ENCODE assay signal across 8 cellular contexts in genomic region chr19:18433039-18433691, GRCh38. TPM values are rescaled to one million over a fixed set of nuclear protein-coding genes. Genes with fewer than 3 reads are reported as not detected.
DNase-seq lines count a peak whose midpoint lies in the region; ATAC-seq, FAIRE-seq and TF ChIP-seq lines count a peak whose summit lies in the region.
"Had no signal": no experiment of that assay in that cellular context is flagged by ENCODE, and none has a peak within 500 bp of the region (broad histone marks: within the 10 kb centered on the region; RNA-seq: fewer than 3 reads in every experiment).

No MANE protein-coding gene starts in this region.

- TF ChIP-seq CTCF in foreskin keratinocyte (conservative IDR thresholded peaks at IDR 0.05) (no peak), gastrocnemius medialis (IDR thresholded peaks at IDR 0.05 in 4 of 5, conservative IDR thresholded peaks at IDR 0.05 in 1 of 5) (no peak)

- ATAC-seq in foreskin keratinocyte (no peak), gastrocnemius medialis (no peak), HG03521 (IDR thresholded peaks at IDR 0.05; ENCODE audit: unreplicated experiment) (no peak)
- ATAC-seq in effector memory CD8-positive, alpha-beta T cell (replicated peaks) = no peak

- peak; percentile 83 for TF ChIP-seq POLR2A in GM12892 (IDR thresholded peaks at IDR 0.05; ENCODE audit: low read depth, low read length)
- TF ChIP-seq POLR2A in gastrocnemius medialis (IDR thresholded peaks at IDR 0.05) = no peak

- intact Hi-C loops in gastrocnemius medialis (cut with DNase I; ENCODE audit: low total_unique reads) = no loop called here

- DNase-seq in GM12892 (ENCODE audit: insufficient read length) (peak; percentile 73), foreskin keratinocyte (no peak), gastrocnemius medialis (no peak), NCI-H1930 (lab: John Stamatoyannopoulos, UW) (no peak)
- no peak for DNase-seq in effector memory CD8-positive, alpha-beta T cell

- no peaks in the 10 kb centered on the region for H3K27me3 Mint-ChIP-seq in effector memory CD8-positive, alpha-beta T cell

- no peaks in the 10 kb centered on the region for H3K27me3 ChIP-seq in foreskin keratinocyte
- peaks cover under 1 to 11% (median 11%) of the 10 kb centered on the region in 3 donors for H3K27me3 ChIP-seq in gastrocnemius medialis

- H3K4me1 ChIP-seq in foreskin keratinocyte = peaks cover under 1% of the 10 kb centered on the region
- peaks cover under 1 to 21% of the 10 kb centered on the region in 2 donors for H3K4me1 ChIP-seq in gastrocnemius medialis

- in situ Hi-C loops in gastrocnemius medialis (cut with MboI; ENCODE audit: low sequenced_read_pairs in 4 of 4) = no loop called here

- H3K9me3 Mint-ChIP-seq in effector memory CD8-positive, alpha-beta T cell = no peaks in the 10 kb centered on the region

- peaks cover 9 to 22% of the 10 kb centered on the region in 2 donors for H3K4me1 Mint-ChIP-seq in effector memory CD8-positive, alpha-beta T cell (ENCODE audit: low read depth in 2 of 2)

- H3K4me3 ChIP-seq in gastrocnemius medialis = peak overlapping the region; percentile 27 to 49 (median 44)

- H3K36me3 ChIP-seq in gastrocnemius medialis = no peaks in the 10 kb centered on the region

- peak overlapping the region; percentile 18 for H3K27ac ChIP-seq in foreskin keratinocyte
- H3K27ac ChIP-seq in gastrocnemius medialis = peak overlapping the region in 3 of 4 donors; percentile 18 to 50 (median 48)

- H3K36me3 Mint-ChIP-seq in effector memory CD8-positive, alpha-beta T cell (ENCODE audit: insufficient read depth) = peaks cover 61% of the 10 kb centered on the region

- peak overlapping the region in 1 of 2 donors; percentile 73 for H3K27ac Mint-ChIP-seq in effector memory CD8-positive, alpha-beta T cell

- FAIRE-seq in GM12892 (lab: Jason Lieb, UNC) = peak; percentile 96

- no peaks in the 10 kb centered on the region for H3K9me3 ChIP-seq in gastrocnemius medialis

- H3K4me3 Mint-ChIP-seq in effector memory CD8-positive, alpha-beta T cell = peak overlapping the region in 1 of 2 donors; percentile 54

TF ChIP-seq in PFSK-1, 5 proteins besides CTCF, POLR2A, EP300 and RAD21:
- TF ChIP-seq SIN3A (IDR thresholded peaks at IDR 0.05; ENCODE audit: borderline replicate concordance, insufficient read depth, low read length) (no peak), REST (IDR thresholded peaks at IDR 0.05; ENCODE audit: insufficient read depth in 1 of 2, low read depth in 2 of 2, low read length in 2 of 2) (no peak), FOXP2 (optimal IDR thresholded peaks at IDR 0.05; ENCODE audit: borderline replicate concordance, extremely low read depth, extremely low read length, insufficient read depth) (no peak), POLR2AphosphoS5 (IDR thresholded peaks at IDR 0.05; ENCODE audit: low read depth, low read length) (peak; percentile 31; the same call in 1 of the 2 replicates), TAF1 (IDR thresholded peaks at IDR 0.05; ENCODE audit: borderline replicate concordance, insufficient read depth, low read length) (no peak)

RNA-seq across cellular contexts. Expression of gene ISYNA1, which starts 4.8 kb away (rescaled TPM):
- polyA plus RNA-seq in GM12892 (2012; ENCODE audit: missing spikeins) = 9.3 TPM
- polyA plus RNA-seq in PFSK-1 (2012; ENCODE audit: insufficient read length, low read depth) = 458 TPM
- total RNA-seq in foreskin keratinocyte (16.5 and 19.9 TPM in 2 replicates), gastrocnemius medialis (10 to 100 TPM in 1 of 4 donors, 1 to 10 TPM in 3; 5.1 to 29.1 (median 7.8) TPM)
- 22.1 and 23.2 TPM in 2 replicates for polyA plus RNA-seq in foreskin keratinocyte

RNA-seq across cellular contexts. Expression of gene SSBP4, which starts 14.0 kb away (rescaled TPM):
- polyA plus RNA-seq in GM12892 (2012; ENCODE audit: missing spikeins) = 24.2 TPM
- polyA plus RNA-seq in PFSK-1 (2012; ENCODE audit: insufficient read length, low read depth) = 167 TPM
- 46.3 and 48.7 TPM in 2 replicates for total RNA-seq in foreskin keratinocyte
- 54.0 and 65.3 TPM in 2 replicates for polyA plus RNA-seq in foreskin keratinocyte
- total RNA-seq in gastrocnemius medialis = 10 to 100 TPM; 24.7 to 65.2 (median 44.1) TPM

RNA-seq across cellular contexts. Expression of gene LRRC25, which starts 35.7 kb away (rescaled TPM):
- polyA plus RNA-seq in GM12892 (2012; ENCODE audit: missing spikeins) = 1.1 TPM
- polyA plus RNA-seq in PFSK-1 (2012; ENCODE audit: insufficient read length, low read depth) = not detected
- total RNA-seq in foreskin keratinocyte (not detected in 2 replicates), gastrocnemius medialis (1 to 10 TPM in 3 of 4 donors, under 1 TPM in 1; 0.34 to 4.2 (median 2.3) TPM)
- not detected in 2 replicates for polyA plus RNA-seq in foreskin keratinocyte
- total RNA-seq: pulmonary artery endothelial cell had no signal

RNA-seq across cellular contexts. Expression of gene GDF15, which starts 47.2 kb away (rescaled TPM):
- 1.6 TPM for polyA plus RNA-seq in GM12892 (2012; ENCODE audit: missing spikeins)
- polyA plus RNA-seq in PFSK-1 (2012; ENCODE audit: insufficient read length, low read depth) = 339 TPM
- total RNA-seq in foreskin keratinocyte (0.34 and 0.67 TPM in 2 replicates), gastrocnemius medialis (1 to 10 TPM in 2 of 4 donors, not detected in 2; 1.4 to 2.7 TPM)
- 0.48 and 0.57 TPM in 2 replicates for polyA plus RNA-seq in foreskin keratinocyte
